ENCODE assay signal across 20 cellular contexts in the genomic region with DNA sequence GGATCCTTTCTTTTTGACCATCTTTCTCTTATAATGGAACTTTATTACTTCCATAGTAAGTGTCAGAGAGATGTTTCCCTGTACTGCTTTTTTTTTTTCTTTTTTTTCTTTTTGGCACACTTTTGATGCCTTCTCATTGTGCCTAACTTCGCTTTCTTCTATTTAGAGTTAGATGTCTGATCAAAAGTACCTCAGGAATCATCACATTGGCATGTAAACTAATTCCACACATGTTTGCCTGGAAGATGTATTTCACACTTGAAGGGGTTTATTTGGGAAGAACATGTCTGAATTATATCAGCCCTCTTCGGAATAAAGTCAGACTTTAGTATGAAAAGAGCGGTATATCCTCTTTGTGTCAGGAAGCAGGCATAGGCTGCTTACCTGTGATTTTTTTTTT. TPM values are rescaled to one million over a fixed set of nuclear protein-coding genes. Genes with fewer than 3 reads are reported as not detected.
DNase-seq lines count a peak whose midpoint lies in the region; ATAC-seq and TF ChIP-seq lines count a peak whose summit lies in the region.
"Had no signal": no experiment of that assay in that cellular context is flagged by ENCODE, and none has a peak within 500 bp of the region (broad histone marks: within the 10 kb centered on the region; RNA-seq: fewer than 3 reads in every experiment).

No MANE protein-coding gene starts in this region.

- peaks cover 5% of the 10 kb centered on the region for H3K36me3 ChIP-seq in CD4-positive, alpha-beta memory T cell (ENCODE audit: insufficient read depth, low read length)
- H3K36me3 ChIP-seq in naive thymus-derived CD4-positive, alpha-beta T cell (ENCODE audit: control insufficient read depth in 2 of 3, insufficient read depth in 3 of 3, low read length in 3 of 3), result peaks cover 0 to 13% (median 7%) of the 10 kb centered on the region in 3 experiments
- H3K36me3 ChIP-seq in neuronal stem cell (replicated peaks in 1 of 2; ENCODE audit: control insufficient read depth in 2 of 2, insufficient read depth in 2 of 2, low read length in 2 of 2), result no peaks in the 10 kb centered on the region

- no peak overlapping the region for H2AFZ ChIP-seq in neuronal stem cell (ENCODE audit: low read length)

- no peak overlapping the region for H3K9ac ChIP-seq in neuronal stem cell (ENCODE audit: low read depth, low read length, poor library complexity)

- H2BK120ac ChIP-seq in neuronal stem cell (ENCODE audit: low read depth, low read length), result no peak overlapping the region

- H2BK12ac ChIP-seq in neuronal stem cell (ENCODE audit: low read length), result no peak overlapping the region

- CTCF ChIA-PET in CD4-positive, alpha-beta memory T cell (lab: Charles Lee; ENCODE audit: partially characterized antibody), result no interaction called here
- CTCF ChIA-PET in naive thymus-derived CD4-positive, alpha-beta T cell (lab: Charles Lee), result interaction anchor here (0.6 kb wide), 1 partner anchor 30 kb away, joined by 5 read pairs; no protein-coding TSS in a partner anchor

- peak overlapping the region; percentile 45 to 89 (median 76) for H3K27ac Mint-ChIP-seq in CD4-positive, alpha-beta memory T cell
- peak overlapping the region; percentile 5 for H3K27ac Mint-ChIP-seq in activated T-helper 17 cell treated with anti-CD3 and anti-CD28 coated beads, Interleukin-2, amount 50 U/mL, for 72 hours
- peak overlapping the region in 8 of 9 donors; percentile 17 to 93 (median 88) for H3K27ac Mint-ChIP-seq in naive thymus-derived CD4-positive, alpha-beta T cell

- no peak for TF ChIP-seq CTCF in AG10803 (conservative IDR thresholded peaks at IDR 0.05; ENCODE audit: low read length)

- no CpG with 5 or more reads among the region's 3 CpGs for WGBS in neuronal stem cell (ENCODE audit: extremely low coverage in 2 of 2, insufficient read length in 2 of 2, insufficient replicate concordance in 1 of 2), 2 donors

- peaks cover 0 to 3% (median 0%) of the 10 kb centered on the region in 8 donors for H3K9me3 Mint-ChIP-seq in CD4-positive, alpha-beta memory T cell
- no peaks in the 10 kb centered on the region for H3K9me3 Mint-ChIP-seq in activated T-helper 17 cell treated with anti-CD3 and anti-CD28 coated beads, Interleukin-2, amount 50 U/mL, for 72 hours
- no peaks in the 10 kb centered on the region for H3K9me3 Mint-ChIP-seq in naive thymus-derived CD4-positive, alpha-beta T cell
- H3K9me3 Mint-ChIP-seq: memory B cell had no signal

- H2BK15ac ChIP-seq in neuronal stem cell (ENCODE audit: low read length), result no peak overlapping the region

- no peak overlapping the region for H4K91ac ChIP-seq in neuronal stem cell (ENCODE audit: low read depth, low read length, poor library complexity)

- H3K18ac ChIP-seq in neuronal stem cell (ENCODE audit: low read length), result no peak overlapping the region

- no peak overlapping the region for H3K27ac ChIP-seq in CD4-positive, alpha-beta memory T cell (ENCODE audit: low read depth, low read length)
- no peak overlapping the region for H3K27ac ChIP-seq in naive thymus-derived CD4-positive, alpha-beta T cell (ENCODE audit: low read depth, low read length)
- no peak overlapping the region for H3K27ac ChIP-seq in neuronal stem cell (replicated peaks; ENCODE audit: low read length)
- H3K27ac ChIP-seq: heart right ventricle, pancreas, right atrium auricular region, stomach, tibial nerve had no signal

- H3K4me1 ChIP-seq in CD4-positive, alpha-beta memory T cell (ENCODE audit: insufficient read depth, low read length), result peaks cover 49% of the 10 kb centered on the region
- peaks cover 24 to 25% of the 10 kb centered on the region in 2 donors for H3K4me1 ChIP-seq in naive thymus-derived CD4-positive, alpha-beta T cell (ENCODE audit: control insufficient read depth in 2 of 2, insufficient read depth in 2 of 2, low read length in 2 of 2)
- H3K4me1 ChIP-seq in neuronal stem cell (ENCODE audit: control insufficient read depth in 2 of 2, insufficient read depth in 1 of 2, low read depth in 1 of 2, low read length in 2 of 2), result peaks cover 0 to under 1% of the 10 kb centered on the region in 2 donors
- H3K4me1 ChIP-seq: pancreas, right atrium auricular region had no signal

- no peak overlapping the region for H4K8ac ChIP-seq in neuronal stem cell (ENCODE audit: low read depth, low read length)

- no peak overlapping the region for H2BK5ac ChIP-seq in neuronal stem cell (ENCODE audit: low read length)

- POLR2A ChIA-PET in CD4-positive, alpha-beta memory T cell (lab: Charles Lee; ENCODE audit: partially characterized antibody), result no interaction called here
- POLR2A ChIA-PET in naive thymus-derived CD4-positive, alpha-beta T cell (lab: Charles Lee), result interaction anchor here (0.7 to 3.9 kb wide), 3 partner anchors 19 to 34 kb away, joined by 3 to 16 read pairs (median 3); a partner anchor contains a TSS

- no peak overlapping the region for H3K4me2 ChIP-seq in neuronal stem cell (ENCODE audit: insufficient read depth, low read length, poor library complexity, severe bottlenecking)

- H3K27me3 ChIP-seq in CD4-positive, alpha-beta memory T cell (ENCODE audit: insufficient read depth, low read length), result no peaks in the 10 kb centered on the region
- H3K27me3 ChIP-seq in naive thymus-derived CD4-positive, alpha-beta T cell (ENCODE audit: control insufficient read depth in 2 of 2, insufficient read depth in 2 of 2, low read length in 2 of 2), result no peaks in the 10 kb centered on the region
- peaks cover 0 to 44% (median 17%) of the 10 kb centered on the region in 3 experiments for H3K27me3 ChIP-seq in neuronal stem cell (ENCODE audit: control insufficient read depth in 3 of 3, insufficient read depth in 3 of 3, low read depth in 1 of 3, low read length in 3 of 3)
- H3K27me3 ChIP-seq: heart right ventricle, pancreas, right atrium auricular region, stomach, tibial nerve had no signal

- no peak overlapping the region for H2AK5ac ChIP-seq in neuronal stem cell (ENCODE audit: low read depth, low read length)

- intact Hi-C loops in CD4-positive, alpha-beta memory T cell (cut with micrococcal nuclease), result loop anchor here (10.0 kb wide), 1 partner anchor 105 kb away; no protein-coding TSS in a partner anchor
- intact Hi-C loops in naive thymus-derived CD4-positive, alpha-beta T cell (cut with micrococcal nuclease), result no loop called here

- H3K27me3 Mint-ChIP-seq in CD4-positive, alpha-beta memory T cell, result no peaks in the 10 kb centered on the region
- no peaks in the 10 kb centered on the region for H3K27me3 Mint-ChIP-seq in activated T-helper 17 cell treated with anti-CD3 and anti-CD28 coated beads, Interleukin-2, amount 50 U/mL, for 72 hours
- no peaks in the 10 kb centered on the region for H3K27me3 Mint-ChIP-seq in naive thymus-derived CD4-positive, alpha-beta T cell
- H3K27me3 Mint-ChIP-seq: memory B cell had no signal

- no peaks in the 10 kb centered on the region for H3K9me3 ChIP-seq in CD4-positive, alpha-beta memory T cell (ENCODE audit: control insufficient read depth in 1 of 2, low read length in 2 of 2)
- no peaks in the 10 kb centered on the region for H3K9me3 ChIP-seq in naive thymus-derived CD4-positive, alpha-beta T cell (ENCODE audit: control insufficient read depth in 2 of 3, low read length in 3 of 3)
- H3K9me3 ChIP-seq in neuronal stem cell (replicated peaks in 1 of 2; ENCODE audit: control insufficient read depth in 2 of 2, insufficient read depth in 1 of 2, low read depth in 1 of 2, low read length in 2 of 2), result no peaks in the 10 kb centered on the region
- H3K9me3 ChIP-seq: heart right ventricle, pancreas, right atrium auricular region, stomach, tibial nerve had no signal

- H3K4me1 Mint-ChIP-seq in CD4-positive, alpha-beta memory T cell, result peaks cover 38 to 82% (median 60%) of the 10 kb centered on the region in 4 donors
- peaks cover 30% of the 10 kb centered on the region for H3K4me1 Mint-ChIP-seq in activated T-helper 17 cell treated with anti-CD3 and anti-CD28 coated beads, Interleukin-2, amount 50 U/mL, for 72 hours
- H3K4me1 Mint-ChIP-seq in naive thymus-derived CD4-positive, alpha-beta T cell, result peaks cover 28 to 84% (median 73%) of the 10 kb centered on the region in 7 donors

- no peak overlapping the region for H3K4me3 ChIP-seq in AG10803 (ENCODE audit: low read length)
- no peak overlapping the region for H3K4me3 ChIP-seq in CD4-positive, alpha-beta memory T cell (ENCODE audit: low read length in 2 of 2)
- H3K4me3 ChIP-seq in naive thymus-derived CD4-positive, alpha-beta T cell (ENCODE audit: low read length), result no peak overlapping the region
- no peak overlapping the region for H3K4me3 ChIP-seq in neuronal stem cell (ENCODE audit: low read length in 2 of 2)
- H3K4me3 ChIP-seq: heart right ventricle, pancreas, right atrium auricular region, stomach, tibial nerve had no signal

- H3K79me1 ChIP-seq in neuronal stem cell (ENCODE audit: low read depth, low read length), result no peaks in the 10 kb centered on the region

- H3K4ac ChIP-seq in neuronal stem cell (ENCODE audit: low read length), result no peak overlapping the region

- no peak for ATAC-seq in activated T-helper 17 cell treated with anti-CD3 and anti-CD28 coated beads, Interleukin-2, amount 50 U/mL, for 72 hours (replicated peaks)
- no peak for ATAC-seq in naive thymus-derived CD4-positive, alpha-beta T cell
- ATAC-seq: heart right ventricle, left colon, pancreas had no signal

- DNase-seq in AG10803 (ENCODE audit: low read depth), result peak; percentile 35
- DNase-seq in CD4-positive, alpha-beta memory T cell, result no peak
- DNase-seq in naive thymus-derived CD4-positive, alpha-beta T cell, result no peak
- DNase-seq in NCI-H2107 treated with DMSO at 0.1 percent for 48 hours (lab: John Stamatoyannopoulos, UW; ENCODE audit: unreplicated experiment), result no peak
- DNase-seq in neuronal stem cell (ENCODE audit: low spot score), result no peak
- DNase-seq in activated effector memory CD4-positive, alpha-beta T cell treated with Interleukin-2 at 50 U/mL for 16 hours, result no peak
- DNase-seq: activated CD4-positive, CD25-positive, alpha-beta regulatory T cell treated with anti-CD3 and anti-CD28 coated beads, Interleukin-2, amount 50 U/mL, for 72 hours; activated T-cell treated with anti-CD3 and anti-CD28 coated beads, Interleukin-2, amount 50 U/mL, for 48 hours; DMS79; effector CD4-positive, alpha-beta T cell; heart right ventricle; left colon; NCI-H526; pancreas; stomach had no signal

- peaks cover 18 to 63% of the 10 kb centered on the region in 2 donors for H3K36me3 Mint-ChIP-seq in CD4-positive, alpha-beta memory T cell
- H3K36me3 Mint-ChIP-seq in activated T-helper 17 cell treated with anti-CD3 and anti-CD28 coated beads, Interleukin-2, amount 50 U/mL, for 72 hours (ENCODE audit: low read depth), result peaks cover 62% of the 10 kb centered on the region
- peaks cover 5 to 33% (median 23%) of the 10 kb centered on the region in 5 donors for H3K36me3 Mint-ChIP-seq in naive thymus-derived CD4-positive, alpha-beta T cell

- no peak overlapping the region for H3K14ac ChIP-seq in neuronal stem cell (ENCODE audit: low read length)

- H3K23ac ChIP-seq in neuronal stem cell (ENCODE audit: low read depth, low read length, poor library complexity), result no peak overlapping the region

- no peak overlapping the region for H3K4me3 Mint-ChIP-seq in CD4-positive, alpha-beta memory T cell
- H3K4me3 Mint-ChIP-seq in activated T-helper 17 cell treated with anti-CD3 and anti-CD28 coated beads, Interleukin-2, amount 50 U/mL, for 72 hours, result no peak overlapping the region
- H3K4me3 Mint-ChIP-seq in naive thymus-derived CD4-positive, alpha-beta T cell, result no peak overlapping the region
- H3K4me3 Mint-ChIP-seq: brain, memory B cell had no signal

RNA-seq across cellular contexts. Expression of a gene that starts 35.1 kb away (rescaled TPM):
- total RNA-seq in CD4-positive, alpha-beta memory T cell, result 100 to 1,000 TPM; 227 to 245 TPM
- polyA plus RNA-seq in CD4-positive, alpha-beta memory T cell, result 10 to 100 TPM; 18.5 to 57.4 TPM
- 100 to 1,000 TPM; 118 to 119 TPM for total RNA-seq in activated T-helper 17 cell treated with anti-CD3 and anti-CD28 coated beads, Interleukin-2, amount 50 U/mL, for 72 hours
- 100 to 1,000 TPM; 233 to 294 (median 258) TPM for total RNA-seq in naive thymus-derived CD4-positive, alpha-beta T cell
- 10 to 100 TPM; 37.1 to 52.7 TPM for polyA plus RNA-seq in naive thymus-derived CD4-positive, alpha-beta T cell
- 1.9 TPM for polyA plus RNA-seq in neuronal stem cell (2013, experiment 1 of 2)
- polyA plus RNA-seq in neuronal stem cell (2013, experiment 2 of 2), result 2.2 TPM

Comparison
In these comparisons a context has a peak if more than half of its experiments do, and no peak if none do; other contexts are left out.
1. H3K27ac Mint-ChIP-seq: peak in every context shown above with its lines; median percentile 88 in naive thymus-derived CD4-positive, alpha-beta T cell; 76 in CD4-positive, alpha-beta memory T cell; 5 in activated T-helper 17 cell treated with anti-CD3 and anti-CD28 coated beads, Interleukin-2, amount 50 U/mL, for 72 hours.